8 cellular contexts compared by ENCODE assay signal in the genomic region with DNA sequence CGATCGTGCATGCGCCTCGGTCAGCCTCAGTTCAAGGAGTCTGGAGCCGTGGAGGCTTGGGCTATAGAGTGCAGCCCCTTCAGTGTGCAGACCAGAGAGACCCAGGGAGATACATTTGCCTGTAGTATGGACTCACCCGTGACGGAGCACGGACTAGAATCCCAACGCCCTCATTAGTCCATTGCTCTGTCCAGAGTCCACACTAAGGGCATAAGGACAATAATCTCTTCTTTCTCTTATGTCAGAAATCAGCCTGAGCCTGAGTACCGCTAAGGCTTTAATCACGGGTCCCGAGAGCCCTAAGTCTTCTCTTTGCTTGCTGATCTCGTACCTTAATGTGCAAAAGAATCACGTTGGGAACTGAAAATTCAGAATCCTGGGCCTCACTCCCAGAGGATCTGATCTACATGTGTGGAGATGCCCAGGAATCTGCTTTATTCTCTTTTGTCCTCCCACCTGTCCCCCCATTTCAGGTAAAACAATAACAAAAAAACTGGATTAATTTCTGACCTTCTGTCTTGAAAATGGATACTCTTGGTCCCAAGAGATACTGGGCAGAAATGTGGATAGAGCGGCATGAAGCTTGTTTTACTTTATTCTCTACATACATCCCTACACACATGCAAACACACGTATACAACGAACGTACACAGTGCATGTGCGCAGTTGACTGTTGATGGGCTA. TPM values are rescaled to one million over a fixed set of nuclear protein-coding genes. Genes with fewer than 3 reads are reported as not detected.
A peak's percentile ranks its signal among the peaks of the same experiment; 100 is the strongest.
DNase-seq lines count a peak whose midpoint lies in the region; ATAC-seq and TF ChIP-seq lines count a peak whose summit lies in the region.

No MANE protein-coding gene starts in this region.

- H3K27me3 ChIP-seq in DND-41 (ENCODE audit: insufficient read depth, low read length, poor library complexity) = no peaks in the 10 kb centered on the region

- no peaks in the 10 kb centered on the region for H4K20me1 ChIP-seq in DND-41 (ENCODE audit: insufficient read depth, low read length)

- H3K4me1 ChIP-seq in DND-41 (ENCODE audit: insufficient read depth, low read length) = peaks cover 30% of the 10 kb centered on the region

- peaks cover 10% of the 10 kb centered on the region for H3K36me3 Mint-ChIP-seq in activated T-helper 2 cell treated with anti-CD3 and anti-CD28 coated beads, Interferon-gamma antibody, Interleukin-2, Interleukin-4, amounts not matched to agents 10 μg/mL and 5 μg/mL and 100 μg/mL, durations not matched to agents 14 hours and 24 hours and 36 hours (ENCODE audit: low read depth)

- H3K4me3 ChIP-seq in DND-41 (ENCODE audit: low read depth in 1 of 2, low read length in 2 of 2) (peak overlapping the region; percentile 84 to 95), retinal pigment epithelial cell (ENCODE audit: low read length) (peak overlapping the region; percentile 83)

- H3K27ac ChIP-seq in DND-41 (ENCODE audit: low read length) = peak overlapping the region; percentile 92

- H3K9ac ChIP-seq in DND-41 (ENCODE audit: low read depth, low read length) = peak overlapping the region; percentile 91

- no peaks in the 10 kb centered on the region for H3K9me3 ChIP-seq in DND-41 (ENCODE audit: insufficient read depth, low read length, severe bottlenecking)

- H3K27me3 Mint-ChIP-seq in activated T-helper 2 cell treated with anti-CD3 and anti-CD28 coated beads, Interferon-gamma antibody, Interleukin-2, Interleukin-4, amounts not matched to agents 10 μg/mL and 5 μg/mL and 100 μg/mL, durations not matched to agents 14 hours and 24 hours and 36 hours (ENCODE audit: low read depth) = no peaks in the 10 kb centered on the region

- peaks cover 18% of the 10 kb centered on the region for H3K4me1 Mint-ChIP-seq in activated T-helper 2 cell treated with anti-CD3 and anti-CD28 coated beads, Interferon-gamma antibody, Interleukin-2, Interleukin-4, amounts not matched to agents 10 μg/mL and 5 μg/mL and 100 μg/mL, durations not matched to agents 14 hours and 24 hours and 36 hours (ENCODE audit: low read depth)

- no peak overlapping the region for H3K27ac Mint-ChIP-seq in activated T-helper 2 cell treated with anti-CD3 and anti-CD28 coated beads, Interferon-gamma antibody, Interleukin-2, Interleukin-4, amounts not matched to agents 10 μg/mL and 5 μg/mL and 100 μg/mL, durations not matched to agents 14 hours and 24 hours and 36 hours

- no peak for TF ChIP-seq CTCF in DND-41 (IDR thresholded peaks at IDR 0.05; ENCODE audit: borderline replicate concordance, extremely low read depth, low read length, poor library complexity, severe bottlenecking)
- no peak for TF ChIP-seq CTCF in retinal pigment epithelial cell (conservative IDR thresholded peaks at IDR 0.05; ENCODE audit: low read depth, low read length)

- peaks cover 9% of the 10 kb centered on the region for H3K36me3 ChIP-seq in DND-41 (ENCODE audit: insufficient read depth, low read length)

- H3K9me3 Mint-ChIP-seq in activated T-helper 2 cell treated with anti-CD3 and anti-CD28 coated beads, Interferon-gamma antibody, Interleukin-2, Interleukin-4, amounts not matched to agents 10 μg/mL and 5 μg/mL and 100 μg/mL, durations not matched to agents 14 hours and 24 hours and 36 hours = no peaks in the 10 kb centered on the region

- H3K79me2 ChIP-seq in DND-41 (ENCODE audit: insufficient read depth, low read length) = peaks cover 6% of the 10 kb centered on the region

- DNase-seq in DND-41 (no peak), left ventricle myocardium superior (no peak), retinal pigment epithelial cell (ENCODE audit: low read depth) (no peak), NCI-H1105 treated with DMSO at 0.1 percent for 48 hours (lab: John Stamatoyannopoulos, UW) (no peak), NCI-H1694 (lab: John Stamatoyannopoulos, UW) (no peak)
- no peak for DNase-seq in activated T-helper 2 cell treated with anti-CD3 and anti-CD28 coated beads, Interferon-gamma antibody, Interleukin-2, Interleukin-4, amounts not matched to agents 10 μg/mL and 5 μg/mL and 100 μg/mL, durations not matched to agents 14 hours and 24 hours and 36 hours (ENCODE audit: low spot score)

- peak overlapping the region; percentile 99 for H2AFZ ChIP-seq in DND-41 (ENCODE audit: low read depth, low read length)

- intact Hi-C loops in activated T-helper 2 cell treated with anti-CD3 and anti-CD28 coated beads, Interferon-gamma antibody, Interleukin-2, Interleukin-4, amounts not matched to agents 10 μg/mL and 5 μg/mL and 100 μg/mL, durations not matched to agents 14 hours and 24 hours and 36 hours (cut with micrococcal nuclease) = loop anchor here (2.0 kb wide), 3 partner anchors 90 to 354 kb away; a partner anchor contains a TSS
- intact Hi-C loops in left ventricle myocardium superior (cut with micrococcal nuclease) = no loop called here

- ATAC-seq in DND-41 (ENCODE audit: insufficient read depth, low read depth) (peak; percentile 49), GM19468 (IDR thresholded peaks at IDR 0.05; ENCODE audit: extremely low read depth, unreplicated experiment) (peak; percentile 6), HG03571 (IDR thresholded peaks at IDR 0.05; ENCODE audit: unreplicated experiment) (peak; percentile 14), left ventricle myocardium superior (peak; percentile 39)

- H3K4me3 Mint-ChIP-seq in activated T-helper 2 cell treated with anti-CD3 and anti-CD28 coated beads, Interferon-gamma antibody, Interleukin-2, Interleukin-4, amounts not matched to agents 10 μg/mL and 5 μg/mL and 100 μg/mL, durations not matched to agents 14 hours and 24 hours and 36 hours (ENCODE audit: low read depth) = peak overlapping the region; percentile 80

- H3K4me2 ChIP-seq in DND-41 (ENCODE audit: insufficient read depth, low read length) = peak overlapping the region; percentile 97

RNA-seq across cellular contexts. Expression of a gene that starts 0.7 kb away (rescaled TPM):
- total RNA-seq in activated T-helper 2 cell treated with anti-CD3 and anti-CD28 coated beads, Interferon-gamma antibody, Interleukin-2, Interleukin-4, amounts not matched to agents 10 μg/mL and 5 μg/mL and 100 μg/mL, durations not matched to agents 14 hours and 24 hours and 36 hours = 12.1 and 15.8 TPM in 2 replicates
- 17.3 TPM for total RNA-seq in left ventricle myocardium superior

RNA-seq across cellular contexts. Expression of a gene that starts 38.2 kb away (rescaled TPM):
- 7.2 and 7.4 TPM in 2 replicates for total RNA-seq in activated T-helper 2 cell treated with anti-CD3 and anti-CD28 coated beads, Interferon-gamma antibody, Interleukin-2, Interleukin-4, amounts not matched to agents 10 μg/mL and 5 μg/mL and 100 μg/mL, durations not matched to agents 14 hours and 24 hours and 36 hours
- 13.6 TPM for total RNA-seq in left ventricle myocardium superior

RNA-seq across cellular contexts. Expression of a gene that starts 50.9 kb away (rescaled TPM):
- 18.3 and 19.0 TPM in 2 replicates for total RNA-seq in activated T-helper 2 cell treated with anti-CD3 and anti-CD28 coated beads, Interferon-gamma antibody, Interleukin-2, Interleukin-4, amounts not matched to agents 10 μg/mL and 5 μg/mL and 100 μg/mL, durations not matched to agents 14 hours and 24 hours and 36 hours
- 6.5 TPM for total RNA-seq in left ventricle myocardium superior
